Comparison of ENCODE assay signal across 22 cellular contexts in genomic region chr21:36790616-36791015, GRCh38.
A peak's percentile ranks its signal among the peaks of the same experiment; 100 is the strongest.
DNase-seq lines count a peak whose midpoint lies in the region; ATAC-seq and TF ChIP-seq lines count a peak whose summit lies in the region.
"Had no signal": no experiment of that assay in that cellular context is flagged by ENCODE, and none has a peak within 500 bp of the region (broad histone marks: within the 10 kb centered on the region; RNA-seq: fewer than 3 reads in every experiment).

No MANE protein-coding gene starts in this region.

- ATAC-seq in HG02840 (IDR thresholded peaks at IDR 0.05; ENCODE audit: low FRiP score, unreplicated experiment): no peak
- ATAC-seq: activated CD8-positive, alpha-beta T cell treated with anti-CD3 and anti-CD28 coated beads for 36 hours; activated T-cell treated with anti-CD3 and anti-CD28 coated beads, Interleukin-2, amount 50 U/mL, for 4 hours; body of pancreas; esophagus mucosa; left lung; right cardiac atrium had no signal

- TF ChIP-seq CTCF in brain microvascular endothelial cell (IDR thresholded peaks at IDR 0.05; ENCODE audit: low read depth, low read length, missing control alignments): no peak
- no peak for TF ChIP-seq CTCF in SK-N-SH (IDR thresholded peaks at IDR 0.05)

- H3K79me2 ChIP-seq in SK-N-SH (ENCODE audit: insufficient read depth): no peaks in the 10 kb centered on the region; the same call in 1 of the 2 replicates

- TF ChIP-seq EP300 in SK-N-SH (IDR thresholded peaks at IDR 0.05; ENCODE audit: borderline replicate concordance in 1 of 2, low read depth in 1 of 2, low read length in 1 of 2): no peak

- H3K4me3 ChIP-seq in brain microvascular endothelial cell (ENCODE audit: low read depth, low read length): no peak overlapping the region
- H3K4me3 ChIP-seq in SK-N-SH (ENCODE audit: low read depth in 2 of 2, low read length in 1 of 2): no peak overlapping the region
- H3K4me3 ChIP-seq in effector memory CD4-positive, alpha-beta T cell (ENCODE audit: insufficient read depth, low read depth, low read length, poor library complexity, severe bottlenecking): no peak overlapping the region
- H3K4me3 ChIP-seq: body of pancreas, left lung had no signal

- no peak overlapping the region for H3K9ac ChIP-seq in SK-N-SH

- no peaks in the 10 kb centered on the region for H3F3A ChIP-seq in SK-N-SH (replicated peaks; ENCODE audit: insufficient read depth)

- WGBS in SK-N-SH (ENCODE audit: low lambda C conversion rate): 90% methylated on average over 7 of the region's 7 CpGs

- H3K36me3 ChIP-seq in brain microvascular endothelial cell (replicated peaks) (no peaks in the 10 kb centered on the region), SK-N-SH (replicated peaks in 1 of 2; ENCODE audit: control insufficient read depth in 1 of 2, insufficient read depth in 2 of 2, low read length in 1 of 2) (no peaks in the 10 kb centered on the region)
- no peaks in the 10 kb centered on the region for H3K36me3 ChIP-seq in effector memory CD4-positive, alpha-beta T cell (ENCODE audit: control insufficient read depth, insufficient read depth, low read length)
- H3K36me3 ChIP-seq: left lung had no signal

- no peaks in the 10 kb centered on the region for H3K9me3 ChIP-seq in SK-N-SH
- no peaks in the 10 kb centered on the region for H3K9me3 ChIP-seq in effector memory CD4-positive, alpha-beta T cell (ENCODE audit: control insufficient read depth, low read length)
- H3K9me3 ChIP-seq: body of pancreas had no signal

- H3K27ac ChIP-seq in brain microvascular endothelial cell (no peak overlapping the region), SK-N-SH (ENCODE audit: low read depth in 2 of 2, low read length in 1 of 2) (no peak overlapping the region)
- no peak overlapping the region for H3K27ac ChIP-seq in effector memory CD4-positive, alpha-beta T cell (ENCODE audit: insufficient read depth, low read length, poor library complexity, severe bottlenecking)
- H3K27ac ChIP-seq: left lung had no signal

- H3K4me1 ChIP-seq in SK-N-SH (ENCODE audit: control insufficient read depth in 1 of 2, insufficient read depth in 2 of 2, low read depth in 1 of 2, low read length in 1 of 2): no peaks in the 10 kb centered on the region; a peak in 1 of 4 replicates
- H3K4me1 ChIP-seq in effector memory CD4-positive, alpha-beta T cell (ENCODE audit: control insufficient read depth, insufficient read depth, low read length, poor library complexity, severe bottlenecking): no peaks in the 10 kb centered on the region
- H3K4me1 ChIP-seq: body of pancreas, left lung had no signal

- in situ Hi-C loops in G401 (cut with HindIII; ENCODE audit: low sequenced_read_pairs) (no loop called here), brain microvascular endothelial cell (cut with HindIII; ENCODE audit: low pct_ligation_motif_present, low sequenced_read_pairs) (no loop called here)

- no peak overlapping the region for H3K4me2 ChIP-seq in SK-N-SH

- no peak for TF ChIP-seq RAD21 in SK-N-SH (IDR thresholded peaks at IDR 0.05; ENCODE audit: low read length)

- H4K20me1 ChIP-seq in SK-N-SH (ENCODE audit: insufficient read depth): no peaks in the 10 kb centered on the region

- POLR2A ChIA-PET in SK-N-SH (lab: Yijun Ruan, JAX): no interaction called here

- H3K9me2 ChIP-seq in SK-N-SH: no peaks in the 10 kb centered on the region

- no peak overlapping the region for H2AFZ ChIP-seq in SK-N-SH (ENCODE audit: low read depth)

- DNase-seq in G401 (ENCODE audit: low spot score) (peak; percentile 92), MV-4-11 (lab: John Stamatoyannopoulos, UW) (peak; percentile 30), brain microvascular endothelial cell (peak; percentile 21), medulla oblongata (ENCODE audit: extremely low spot score) (peak; percentile 38), SK-N-SH (no peak), NCI-H2081 (lab: John Stamatoyannopoulos, UW) (no peak)
- no peak for DNase-seq in effector memory CD4-positive, alpha-beta T cell
- DNase-seq: activated B cell treated with CpG ODN at 0.5 μM for 24 hours; activated CD8-positive, alpha-beta T cell treated with anti-CD3 and anti-CD28 coated beads for 36 hours; activated T-cell treated with anti-CD3 and anti-CD28 coated beads, Interleukin-2, amount 50 U/mL, for 4 hours; body of pancreas; DND-41; left lung; NCI-H1048; NCI-H2107; NCI-H69; right cardiac atrium; SHP77 treated with DMSO at 0.1 percent for 48 hours; stimulated activated naive CD4-positive, alpha-beta T cell; trophoblast cell had no signal

- H3K27me3 ChIP-seq in brain microvascular endothelial cell (replicated peaks) (no peaks in the 10 kb centered on the region), SK-N-SH (ENCODE audit: insufficient read depth) (no peaks in the 10 kb centered on the region)
- H3K27me3 ChIP-seq in effector memory CD4-positive, alpha-beta T cell (replicated peaks; ENCODE audit: control insufficient read depth, insufficient read depth, low read length, poor library complexity, severe bottlenecking): no peaks in the 10 kb centered on the region
- H3K27me3 ChIP-seq: body of pancreas, left lung had no signal

- CTCF ChIA-PET in SK-N-SH (lab: Yijun Ruan, JAX): no interaction called here

TF ChIP-seq in SK-N-SH, 30 proteins besides CTCF, POLR2A, EP300 and RAD21:
- TF ChIP-seq IRF3 (IDR thresholded peaks at IDR 0.05; ENCODE audit: low read depth, low read length) (no peak), MEF2A (IDR thresholded peaks at IDR 0.05; ENCODE audit: borderline replicate concordance, low read depth) (no peak), RCOR1 (IDR thresholded peaks at IDR 0.05; ENCODE audit: low read length) (no peak), EZH2phosphoT487 (IDR thresholded peaks at IDR 0.05; ENCODE audit: borderline replicate concordance, low read depth) (no peak), SIN3A (IDR thresholded peaks at IDR 0.05; ENCODE audit: borderline replicate concordance, low read depth, low read length) (no peak), RXRA (IDR thresholded peaks at IDR 0.05; ENCODE audit: borderline replicate concordance, low read depth) (no peak), POLR2AphosphoS5 (IDR thresholded peaks at IDR 0.05; ENCODE audit: low read depth, low read length) (no peak), CHD2 (IDR thresholded peaks at IDR 0.05; ENCODE audit: low read length, partially characterized antibody) (no peak), GATA2 (CRISPR knock-in tag; IDR thresholded peaks at IDR 0.05) (no peak), NRF1 (IDR thresholded peaks at IDR 0.05; ENCODE audit: low read depth, low read length) (no peak), SMC3 (IDR thresholded peaks at IDR 0.05; ENCODE audit: low read depth, low read length) (no peak), TEAD4 (IDR thresholded peaks at IDR 0.05; ENCODE audit: borderline replicate concordance, insufficient read depth) (no peak)

Comparison
In these comparisons a context has a peak if more than half of its experiments do, and no peak if none do; other contexts are left out.
1. DNase-seq: peak in G401 (single experiment), MV-4-11 (single experiment), brain microvascular endothelial cell (single experiment) and medulla oblongata (single experiment); none in SK-N-SH (single experiment), NCI-H2081 (0 of 2) and effector memory CD4-positive, alpha-beta T cell (0 of 3).